8 cellular contexts compared by ENCODE assay signal in the genomic region with DNA sequence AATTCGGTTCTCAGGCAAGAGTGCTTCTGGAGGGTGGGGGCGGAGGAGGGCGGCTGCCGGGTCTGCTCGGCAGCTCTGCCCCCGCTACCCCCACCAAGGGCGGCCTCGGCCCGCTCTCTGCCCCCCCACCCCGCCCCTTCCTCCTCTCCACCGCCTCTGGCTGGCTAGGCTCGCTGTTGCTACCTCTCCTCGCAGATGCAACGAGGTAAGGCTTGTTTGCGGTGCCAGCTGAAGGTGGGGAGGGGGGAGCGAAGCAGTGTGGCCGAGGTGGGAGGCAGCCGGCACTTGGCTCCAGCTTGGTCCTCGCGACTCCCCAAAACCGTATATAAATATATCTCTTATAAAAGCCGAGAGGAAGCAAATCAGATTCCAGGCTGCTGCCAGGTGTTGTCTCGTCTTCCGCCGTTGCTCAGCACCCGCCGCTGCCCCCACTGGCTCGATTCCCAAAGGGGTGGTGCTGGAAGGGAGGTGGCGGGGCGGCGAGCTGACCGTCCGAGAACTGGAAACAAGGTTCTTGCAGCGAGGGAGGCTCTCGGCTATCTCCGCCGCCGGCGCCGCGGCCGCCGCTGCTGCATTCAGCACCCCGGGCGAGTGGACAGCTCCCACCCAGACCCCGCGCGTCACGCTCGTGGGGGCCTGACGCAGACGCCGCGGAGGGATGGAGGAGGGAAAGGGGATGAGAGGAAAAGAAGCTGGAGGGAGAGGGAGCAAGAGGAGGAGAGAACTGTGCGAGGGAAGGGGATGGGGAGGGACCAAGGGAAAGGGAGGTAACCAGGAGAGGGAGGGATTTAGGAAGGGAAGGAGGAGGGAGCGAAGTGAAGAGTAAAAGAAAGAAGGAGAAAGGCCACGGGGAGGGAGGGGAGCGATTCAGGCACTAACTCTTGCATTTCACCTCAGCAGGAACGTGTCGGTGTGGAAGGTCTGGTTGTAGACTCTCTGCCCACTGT. TPM values are rescaled to one million over a fixed set of nuclear protein-coding genes. Genes with fewer than 3 reads are reported as not detected.
DNase-seq lines count a peak whose midpoint lies in the region; ATAC-seq and TF ChIP-seq lines count a peak whose summit lies in the region.

Gene MARCHF4 (minus strand): TSS at position 728 of the 947 bp plus-strand sequence. CDS start 2,223 bp downstream, outside the sequence.

- H3K4me1 Mint-ChIP-seq in activated T-cell treated with anti-CD3 and anti-CD28 coated beads, Interleukin-2, amount 50 U/mL, for 24 hours (ENCODE audit: low read depth), result peaks cover 24% of the 10 kb centered on the region

- DNase-seq in A172 (ENCODE audit: low spot score) (peak; percentile 82), H4 (ENCODE audit: low spot score) (peak; percentile 54), NCI-H748 (lab: John Stamatoyannopoulos, UW; ENCODE audit: unreplicated experiment) (peak; percentile 91), epithelial cell of esophagus (ENCODE audit: low read depth) (peak; percentile 82), mesenteric fat pad (ENCODE audit: low spot score) (peak; percentile 92)
- DNase-seq in activated T-cell treated with anti-CD3 and anti-CD28 coated beads, Interleukin-2, amount 50 U/mL, for 24 hours, result peak; percentile 82
- DNase-seq in stimulated activated CD8-positive, alpha-beta memory T cell treated with anti-CD3 and anti-CD28 coated beads, Interleukin-15, amount 100 ng/mL, for 24 hours (ENCODE audit: low read depth), result peak; percentile 64

- H3K4me3 Mint-ChIP-seq in activated T-cell treated with anti-CD3 and anti-CD28 coated beads, Interleukin-2, amount 50 U/mL, for 24 hours, result peak within 1 kb of the TSS; percentile 46

- no peak for ATAC-seq in GM21786 (IDR thresholded peaks at IDR 0.05; ENCODE audit: unreplicated experiment)

- H3K27me3 Mint-ChIP-seq in activated T-cell treated with anti-CD3 and anti-CD28 coated beads, Interleukin-2, amount 50 U/mL, for 24 hours, result peaks cover 58% of the 10 kb centered on the region

- no peak within 1 kb of the TSS for H3K27ac Mint-ChIP-seq in activated T-cell treated with anti-CD3 and anti-CD28 coated beads, Interleukin-2, amount 50 U/mL, for 24 hours

- no peak for TF ChIP-seq CTCF in epithelial cell of esophagus (IDR thresholded peaks at IDR 0.05; ENCODE audit: insufficient read depth, low read depth, low read length, missing control alignments)

- H3K36me3 Mint-ChIP-seq in activated T-cell treated with anti-CD3 and anti-CD28 coated beads, Interleukin-2, amount 50 U/mL, for 24 hours (ENCODE audit: low read depth), result no peaks in the 10 kb centered on the region

- H3K9me3 Mint-ChIP-seq in activated T-cell treated with anti-CD3 and anti-CD28 coated beads, Interleukin-2, amount 50 U/mL, for 24 hours, result no peaks in the 10 kb centered on the region

- H3K4me3 ChIP-seq in epithelial cell of esophagus (ENCODE audit: low read length), result peak within 1 kb of the TSS; percentile 26

RNA-seq across cellular contexts. Expression of gene MARCHF4, which starts in this region (rescaled TPM):
- 6.4 and 6.9 TPM in 2 replicates for total RNA-seq in A172 (2014; rRNA removed; shearing (Covaris generic))
- 0.15 and 0.29 TPM in 2 replicates for total RNA-seq in H4 (2014; rRNA removed; shearing (Covaris generic))
- not detected for total RNA-seq in mesenteric fat pad

Comparison
In these comparisons a context has a peak if more than half of its experiments do, and no peak if none do; other contexts are left out.
1. Peak in DNase-seq in H4; RNA of the gene not detected or under 1 TPM.
2. Peak in DNase-seq in mesenteric fat pad; RNA of the gene not detected or under 1 TPM.